Comparison of ENCODE assay signal across 35 cellular contexts in genomic region chr5:114458726-114459125, GRCh38.
"Had no signal": no experiment of that assay in that cellular context is flagged by ENCODE, and none has a peak within 500 bp of the region (broad histone marks: within the 10 kb centered on the region; RNA-seq: fewer than 3 reads in every experiment).

No MANE protein-coding gene starts in this region.

- DNase-seq: Karpas-422, Kasumi-1, MG63, MM.1S, MV-4-11, NCI-H1048, NCI-H1092, NCI-H1092 treated with DMSO at 0.1 percent for 48 hours, NCI-H1105, NCI-H1105 treated with DMSO at 0.1 percent for 48 hours, NCI-H1417, NCI-H1417 treated with DMSO at 0.1 percent for 48 hours, NCI-H1436, NCI-H1436 treated with DMSO at 0.1 percent for 48 hours, NCI-H146, NCI-H1694, NCI-H1694 treated with DMSO at 0.1 percent for 48 hours, NCI-H187, NCI-H187 treated with DMSO at 0.1 percent for 48 hours, NCI-H1930, NCI-H2029, NCI-H2029 treated with DMSO at 0.1 percent for 48 hours, NCI-H2081, NCI-H2081 treated with DMSO at 0.1 percent for 48 hours, NCI-H2107, NCI-H2171, NCI-H2171 treated with DMSO at 0.1 percent for 48 hours, NCI-H2227 treated with DMSO at 0.1 percent for 48 hours, NCI-H226, NCI-H345, NCI-H446, NCI-H446 treated with DMSO at 0.1 percent for 48 hours, NCI-H510A, NCI-H510A treated with DMSO at 0.1 percent for 48 hours, NCI-H524 had no signal

- H3K4me3 ChIP-seq: MG63 had no signal

- H3K36me3 ChIP-seq: MG63 had no signal

- H3K9me3 ChIP-seq: MG63 had no signal
